ENCODE assay signal across 24 cellular contexts in the genomic region with DNA sequence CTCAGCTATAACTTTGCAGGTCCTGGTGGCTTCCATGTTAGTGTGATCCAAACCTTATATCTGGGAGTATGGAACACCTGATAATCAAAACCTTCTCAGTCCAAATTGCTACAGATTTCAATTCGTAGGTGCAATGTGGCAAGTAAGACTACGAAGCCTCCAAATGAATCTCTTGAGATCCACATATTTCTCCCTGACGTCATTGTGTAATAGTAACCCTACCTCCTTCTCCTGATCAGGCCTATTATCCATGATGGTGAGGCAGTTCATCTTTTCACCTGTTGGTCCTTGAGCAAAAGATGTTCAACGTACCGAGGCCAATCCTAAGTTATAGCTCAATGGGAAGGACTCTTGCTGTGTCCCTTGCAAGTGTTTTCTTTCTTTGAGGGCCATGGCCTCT.
DNase-seq lines count a peak whose midpoint lies in the region; ATAC-seq, FAIRE-seq and TF ChIP-seq lines count a peak whose summit lies in the region.
"Had no signal": no experiment of that assay in that cellular context is flagged by ENCODE, and none has a peak within 500 bp of the region (broad histone marks: within the 10 kb centered on the region; RNA-seq: fewer than 3 reads in every experiment).

No MANE protein-coding gene starts in this region.

- dilution Hi-C loops in IMR-90 (cut with HindIII; ENCODE audit: low sequenced_read_pairs, unreplicated experiment) = no loop called here

- POLR2A ChIA-PET in HEK293 (lab: Yijun Ruan, JAX) = no interaction called here
- POLR2A ChIA-PET in IMR-90 (lab: Charles Lee; ENCODE audit: unreplicated experiment) = no interaction called here

- H2BK120ac ChIP-seq in IMR-90 (ENCODE audit: low read depth, low read length) = no peak overlapping the region

- WGBS in IMR-90 (ENCODE audit: extremely low coverage in 2 of 2, insufficient read length in 1 of 2), 2 experiments = no CpG with 5 or more reads among the region's 5 CpGs
- 92 to 95% (median 94%) methylated on average over 5 of the region's 5 CpGs for WGBS in stomach, 5 donors

- FAIRE-seq in D721Med (lab: Jason Lieb, UNC) = peak; percentile 11
- FAIRE-seq in bronchial epithelial cell (lab: Jason Lieb, UNC) = peak; percentile 18
- FAIRE-seq: A204.1, GM12878, GM12892, GM18507 had no signal

- no peak overlapping the region for H2AK5ac ChIP-seq in IMR-90 (ENCODE audit: low read depth, low read length)

- no peak for TF ChIP-seq EP300 in stomach (IDR thresholded peaks at IDR 0.05)

- in situ Hi-C loops in IMR-90 (cut with MboI; ENCODE audit: low sequenced_read_pairs) = no loop called here

- no peak overlapping the region for H4K91ac ChIP-seq in IMR-90 (ENCODE audit: insufficient read depth, low read depth, low read length)

- TF ChIP-seq RAD21 in IMR-90 (IDR thresholded peaks at IDR 0.05; ENCODE audit: low read length) = no peak

- H2AFZ ChIP-seq in IMR-90 (replicated peaks; ENCODE audit: low read length, poor library complexity) = no peak overlapping the region

- DNase-seq in D721Med (ENCODE audit: insufficient read length, low spot score) = no peak
- DNase-seq in IMR-90 = no peak
- DNase-seq in bronchial epithelial cell (ENCODE audit: low read depth) = no peak
- DNase-seq in stimulated activated naive CD8-positive, alpha-beta T cell treated with anti-CD3 and anti-CD28 coated beads, Interleukin-15, Interleukin-2, amounts not matched to agents 100 U/mL and 50 U/mL, for 24 hours = no peak
- DNase-seq in stomach = no peak
- no peak for DNase-seq in NCI-H69 (lab: John Stamatoyannopoulos, UW)
- no peak for DNase-seq in DMS79 (lab: John Stamatoyannopoulos, UW)
- DNase-seq: 8988T; ACHN; BE2C; C1 segment of cervical spinal cord; CD4-positive, alpha-beta memory T cell; CD4-positive, CD25-positive, alpha-beta regulatory T cell; CD8-positive, alpha-beta memory T cell; COR-L47; DND-41; EL; GDM1 had no signal

- no peaks in the 10 kb centered on the region for H3K9me1 ChIP-seq in IMR-90 (ENCODE audit: insufficient read depth, low read length)

- no peak overlapping the region for H3K4ac ChIP-seq in IMR-90 (ENCODE audit: low read depth, low read length)

- H3K27ac ChIP-seq in HEK293 (ENCODE audit: extremely low read depth, low read depth, low read length) (no peak overlapping the region), IMR-90 (ENCODE audit: insufficient read depth, low read length) (no peak overlapping the region), stomach (no peak overlapping the region)
- H3K27ac ChIP-seq: BLaER1 had no signal

- H3K56ac ChIP-seq in IMR-90 (ENCODE audit: extremely low read depth, insufficient read depth, low read length) = no peak overlapping the region

- no peak overlapping the region for H4K8ac ChIP-seq in IMR-90 (ENCODE audit: low read depth in 2 of 2, low read length in 2 of 2)

- H4K5ac ChIP-seq in IMR-90 (ENCODE audit: low read depth, low read length) = no peak overlapping the region

- no peaks in the 10 kb centered on the region for H3K27me3 ChIP-seq in IMR-90 (ENCODE audit: control insufficient read depth, insufficient read depth, low read length)
- no peaks in the 10 kb centered on the region for H3K27me3 ChIP-seq in bronchial epithelial cell (ENCODE audit: control insufficient read depth, insufficient read depth, low read length)
- no peaks in the 10 kb centered on the region for H3K27me3 ChIP-seq in stomach
- H3K27me3 ChIP-seq: BE2C, BLaER1 had no signal

- no peak overlapping the region for H2BK15ac ChIP-seq in IMR-90 (ENCODE audit: low read depth, low read length)

- no peak overlapping the region for H3K14ac ChIP-seq in IMR-90 (replicated peaks; ENCODE audit: low read depth, low read length)

- H2BK5ac ChIP-seq in IMR-90 (ENCODE audit: low read depth, low read length, poor library complexity, severe bottlenecking) = no peak overlapping the region

- no peak for ATAC-seq in IMR-90 (ENCODE audit: low read depth)
- no peak for ATAC-seq in stimulated activated naive CD8-positive, alpha-beta T cell treated with anti-CD3 and anti-CD28 coated beads, Interleukin-15, Interleukin-2, amounts not matched to agents 100 U/mL and 50 U/mL, for 24 hours
- ATAC-seq: GM12878 had no signal

- intact Hi-C loops in IMR-90 (cut with micrococcal nuclease) = no loop called here
- intact Hi-C loops in stomach (cut with DNase I; ENCODE audit: low total_unique reads) = no loop called here

- H3K4me3 ChIP-seq in HEK293 (ENCODE audit: low read depth, low read length) (no peak overlapping the region), IMR-90 (ENCODE audit: insufficient read depth, low read depth, low read length) (no peak overlapping the region), bronchial epithelial cell (ENCODE audit: low read depth, low read length) (no peak overlapping the region), stomach (no peak overlapping the region)
- H3K4me3 ChIP-seq: BLaER1, GM12878 had no signal

- no peak overlapping the region for H2BK20ac ChIP-seq in IMR-90 (ENCODE audit: low read depth, low read length)

- H2AK9ac ChIP-seq in IMR-90 (replicated peaks; ENCODE audit: low read depth, low read length, poor library complexity) = peak overlapping the region; percentile 16

- H3K4me1 ChIP-seq in HEK293 (ENCODE audit: control insufficient read depth, insufficient read depth, low read length) = no peaks in the 10 kb centered on the region
- no peaks in the 10 kb centered on the region for H3K4me1 ChIP-seq in IMR-90 (ENCODE audit: control insufficient read depth, insufficient read depth, low read length)
- H3K4me1 ChIP-seq in stomach = peaks cover 0 to 11% (median 5%) of the 10 kb centered on the region in 4 donors
- H3K4me1 ChIP-seq: BE2C, BLaER1 had no signal

- no TSS peak for BruUV-seq in IMR-90 (replicated peaks; lab: Mats Ljungman, UMichigan)

- TF ChIP-seq POLR2A in IMR-90 (IDR thresholded peaks at IDR 0.05; ENCODE audit: low read depth, low read length) = no peak
- no peak for TF ChIP-seq POLR2A in stomach (IDR thresholded peaks at IDR 0.05)

- TF ChIP-seq CTCF in D721Med (IDR thresholded peaks at IDR 0.05; ENCODE audit: insufficient read depth, missing control alignments) (no peak), HEK293 (tag by site-specific recombination; IDR thresholded peaks at IDR 0.05) (no peak), IMR-90 (conservative IDR thresholded peaks at IDR 0.05; ENCODE audit: low read depth, low read length) (no peak), bronchial epithelial cell (IDR thresholded peaks at IDR 0.05; ENCODE audit: insufficient read depth, low read length, severe bottlenecking) (no peak), stomach (IDR thresholded peaks at IDR 0.05) (no peak)

- no peak overlapping the region for H3K4me2 ChIP-seq in IMR-90 (ENCODE audit: low read depth, low read length)
- H3K4me2 ChIP-seq: BLaER1 had no signal

- H3K79me1 ChIP-seq in IMR-90 (ENCODE audit: low read depth in 1 of 2, low read length in 2 of 2) = no peaks in the 10 kb centered on the region

- H3K9me3 ChIP-seq in HEK293 (ENCODE audit: control insufficient read depth, insufficient read depth, low read depth, low read length) (no peaks in the 10 kb centered on the region), IMR-90 (ENCODE audit: control insufficient read depth, insufficient read depth, low read length) (peaks cover 17% of the 10 kb centered on the region), stomach (no peaks in the 10 kb centered on the region)
- H3K9me3 ChIP-seq: BE2C, BLaER1 had no signal

- no peaks in the 10 kb centered on the region for H4K20me1 ChIP-seq in IMR-90 (ENCODE audit: insufficient read depth, low read length)
- H4K20me1 ChIP-seq: BLaER1 had no signal

- CTCF ChIA-PET in HEK293 (lab: Yijun Ruan, JAX) = no interaction called here
- CTCF ChIA-PET in IMR-90 (lab: Yijun Ruan, JAX) = no interaction called here

- no peak overlapping the region for H3K9ac ChIP-seq in IMR-90 (ENCODE audit: low read depth, low read length)
- H3K9ac ChIP-seq: BLaER1 had no signal

- H3K18ac ChIP-seq in IMR-90 (ENCODE audit: low read depth, low read length) = no peak overlapping the region

- no peak overlapping the region for H3K23ac ChIP-seq in IMR-90 (ENCODE audit: low read depth, low read length)

- H3K36me3 ChIP-seq in HEK293 (ENCODE audit: control insufficient read depth in 2 of 2, insufficient read depth in 1 of 2, low read length in 2 of 2) (no peaks in the 10 kb centered on the region), IMR-90 (ENCODE audit: control insufficient read depth, insufficient read depth, low read length) (no peaks in the 10 kb centered on the region), bronchial epithelial cell (ENCODE audit: control insufficient read depth, insufficient read depth, low read length) (no peaks in the 10 kb centered on the region), stomach (no peaks in the 10 kb centered on the region)
- H3K36me3 ChIP-seq: BE2C, BLaER1 had no signal

TF ChIP-seq in IMR-90, 13 proteins besides CTCF, POLR2A, EP300 and RAD21:
- TF ChIP-seq RCOR1 (IDR thresholded peaks at IDR 0.05; ENCODE audit: insufficient replicate concordance, low read length) (no peak), USF2 (IDR thresholded peaks at IDR 0.05; ENCODE audit: low read depth, low read length) (no peak), NFE2L2 (IDR thresholded peaks at IDR 0.05; ENCODE audit: low read depth, low read length) (no peak), MAFK (IDR thresholded peaks at IDR 0.05; ENCODE audit: low read depth, low read length) (no peak), ELK1 (IDR thresholded peaks at IDR 0.05; ENCODE audit: borderline replicate concordance, low read depth, low read length) (no peak), MAZ (IDR thresholded peaks at IDR 0.05; ENCODE audit: borderline replicate concordance, low read depth, low read length) (no peak)
TF ChIP-seq in IMR-90: peak in this region for 0.
